In genomic region chr19:45994989-45995714, GRCh38 we compare ENCODE assay signal across 1 cellular context.
TF ChIP-seq lines count a peak whose summit lies in the region.

CCDC61 (plus strand) TSS chr19:45995467; CDS start chr19:46003019, 7,552 bp downstream.

TF ChIP-seq in HEK293, 187 proteins besides CTCF, POLR2A, EP300 and RAD21 (continued from another document and continues in another):
- TF ChIP-seq ATF2 (tag by site-specific recombination; IDR thresholded peaks at IDR 0.05; ENCODE audit: low read depth) (no peak), ZSCAN16 (tag by site-specific recombination; IDR thresholded peaks at IDR 0.05) (no peak), ZNF416 (tag by site-specific recombination; IDR thresholded peaks at IDR 0.05) (no peak), ZNF37A (tag by site-specific recombination; IDR thresholded peaks at IDR 0.05) (no peak), MEIS1 (CRISPR knock-in tag; IDR thresholded peaks at IDR 0.05; ENCODE audit: borderline replicate concordance) (no peak), SP7 (tag by site-specific recombination; IDR thresholded peaks at IDR 0.05) (peak; percentile 49), ZNF148 (tag by site-specific recombination; IDR thresholded peaks at IDR 0.05; ENCODE audit: borderline replicate concordance) (no peak), RBAK (tag by site-specific recombination; IDR thresholded peaks at IDR 0.05) (peak; percentile 57; the same call in 1 of the 2 replicates), ZNF555 (tag by site-specific recombination; conservative IDR thresholded peaks at IDR 0.05) (no peak), ZNF350 (tag by site-specific recombination; IDR thresholded peaks at IDR 0.05) (no peak), GFI1B (tag by site-specific recombination; IDR thresholded peaks at IDR 0.05) (no peak; the same call in 1 of the 2 replicates), ZNF549 (tag by site-specific recombination; IDR thresholded peaks at IDR 0.05) (no peak), TRIM28 (IDR thresholded peaks at IDR 0.05; ENCODE audit: borderline replicate concordance, low read length) (no peak), ZNF677 (tag by site-specific recombination; IDR thresholded peaks at IDR 0.05) (no peak), ZNF366 (tag by site-specific recombination; conservative IDR thresholded peaks at IDR 0.05) (no peak), ZNF544 (tag by site-specific recombination; IDR thresholded peaks at IDR 0.05) (no peak), ZFP69B (tag by site-specific recombination; IDR thresholded peaks at IDR 0.05) (peak; percentile 50; the same call in 1 of the 2 replicates), ZNF175 (tag by site-specific recombination; IDR thresholded peaks at IDR 0.05) (no peak), ZNF521 (tag by site-specific recombination; IDR thresholded peaks at IDR 0.05) (no peak), ZNF18 (tag by site-specific recombination; IDR thresholded peaks at IDR 0.05) (no peak), ZNF776 (tag by site-specific recombination; IDR thresholded peaks at IDR 0.05; ENCODE audit: borderline replicate concordance) (no peak), OSR2 (tag by site-specific recombination; IDR thresholded peaks at IDR 0.05) (no peak), ZNF785 (tag by site-specific recombination; IDR thresholded peaks at IDR 0.05) (no peak; the same call in 1 of the 2 replicates), ZNF19 (tag by site-specific recombination; IDR thresholded peaks at IDR 0.05; ENCODE audit: low read depth) (no peak), ZBTB26 (tag by site-specific recombination; optimal IDR thresholded peaks at IDR 0.05) (peak; percentile 60), ZNF791 (tag by site-specific recombination; IDR thresholded peaks at IDR 0.05) (no peak), ZNF248 (tag by site-specific recombination; IDR thresholded peaks at IDR 0.05) (no peak), ZNF335 (tag by site-specific recombination; conservative IDR thresholded peaks at IDR 0.05) (no peak; the same call in 1 of the 2 replicates), ZNF292 (tag by site-specific recombination; IDR thresholded peaks at IDR 0.05; ENCODE audit: borderline replicate concordance, low read depth) (no peak), BCL11A (tag by site-specific recombination; IDR thresholded peaks at IDR 0.05; ENCODE audit: low read depth) (no peak), ZNF48 (tag by site-specific recombination; IDR thresholded peaks at IDR 0.05) (no peak), ZNF571 (tag by site-specific recombination; IDR thresholded peaks at IDR 0.05) (no peak), PBX3 (CRISPR knock-in tag; IDR thresholded peaks at IDR 0.05) (peak; percentile 93), ZNF701 (tag by site-specific recombination; IDR thresholded peaks at IDR 0.05) (no peak), ZNF843 (tag by site-specific recombination; IDR thresholded peaks at IDR 0.05) (peak; percentile 54), ZNF629 (tag by site-specific recombination; IDR thresholded peaks at IDR 0.05) (0 out of 2 replicates have a peak, but pooled peaks have one; percentile 3), ZBTB21 (tag by site-specific recombination; IDR thresholded peaks at IDR 0.05) (no peak; the same call in 1 of the 2 replicates), ZNF132 (tag by site-specific recombination; IDR thresholded peaks at IDR 0.05; ENCODE audit: borderline replicate concordance) (no peak), ZSCAN5A (tag by site-specific recombination; IDR thresholded peaks at IDR 0.05) (no peak), KLF1 (tag by site-specific recombination; IDR thresholded peaks at IDR 0.05) (peak; percentile 22; the same call in 1 of the 2 replicates), ZXDB (tag by site-specific recombination; IDR thresholded peaks at IDR 0.05) (peak; percentile 80), OVOL3 (tag by site-specific recombination; IDR thresholded peaks at IDR 0.05) (no peak)
- TF ChIP-seq, protein P1, sequence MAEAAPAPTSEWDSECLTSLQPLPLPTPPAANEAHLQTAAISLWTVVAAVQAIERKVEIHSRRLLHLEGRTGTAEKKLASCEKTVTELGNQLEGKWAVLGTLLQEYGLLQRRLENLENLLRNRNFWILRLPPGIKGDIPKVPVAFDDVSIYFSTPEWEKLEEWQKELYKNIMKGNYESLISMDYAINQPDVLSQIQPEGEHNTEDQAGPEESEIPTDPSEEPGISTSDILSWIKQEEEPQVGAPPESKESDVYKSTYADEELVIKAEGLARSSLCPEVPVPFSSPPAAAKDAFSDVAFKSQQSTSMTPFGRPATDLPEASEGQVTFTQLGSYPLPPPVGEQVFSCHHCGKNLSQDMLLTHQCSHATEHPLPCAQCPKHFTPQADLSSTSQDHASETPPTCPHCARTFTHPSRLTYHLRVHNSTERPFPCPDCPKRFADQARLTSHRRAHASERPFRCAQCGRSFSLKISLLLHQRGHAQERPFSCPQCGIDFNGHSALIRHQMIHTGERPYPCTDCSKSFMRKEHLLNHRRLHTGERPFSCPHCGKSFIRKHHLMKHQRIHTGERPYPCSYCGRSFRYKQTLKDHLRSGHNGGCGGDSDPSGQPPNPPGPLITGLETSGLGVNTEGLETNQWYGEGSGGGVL (tag by site-specific recombination; IDR thresholded peaks at IDR 0.05) = peak; percentile 47
- TF ChIP-seq, protein P2, sequence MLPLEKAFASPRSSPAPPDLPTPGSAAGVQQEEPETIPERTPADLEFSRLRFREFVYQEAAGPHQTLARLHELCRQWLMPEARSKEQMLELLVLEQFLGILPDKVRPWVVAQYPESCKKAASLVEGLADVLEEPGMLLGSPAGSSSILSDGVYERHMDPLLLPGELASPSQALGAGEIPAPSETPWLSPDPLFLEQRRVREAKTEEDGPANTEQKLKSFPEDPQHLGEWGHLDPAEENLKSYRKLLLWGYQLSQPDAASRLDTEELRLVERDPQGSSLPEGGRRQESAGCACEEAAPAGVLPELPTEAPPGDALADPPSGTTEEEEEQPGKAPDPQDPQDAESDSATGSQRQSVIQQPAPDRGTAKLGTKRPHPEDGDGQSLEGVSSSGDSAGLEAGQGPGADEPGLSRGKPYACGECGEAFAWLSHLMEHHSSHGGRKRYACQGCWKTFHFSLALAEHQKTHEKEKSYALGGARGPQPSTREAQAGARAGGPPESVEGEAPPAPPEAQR (tag by site-specific recombination; IDR thresholded peaks at IDR 0.05) = no peak
- TF ChIP-seq, protein P3, sequence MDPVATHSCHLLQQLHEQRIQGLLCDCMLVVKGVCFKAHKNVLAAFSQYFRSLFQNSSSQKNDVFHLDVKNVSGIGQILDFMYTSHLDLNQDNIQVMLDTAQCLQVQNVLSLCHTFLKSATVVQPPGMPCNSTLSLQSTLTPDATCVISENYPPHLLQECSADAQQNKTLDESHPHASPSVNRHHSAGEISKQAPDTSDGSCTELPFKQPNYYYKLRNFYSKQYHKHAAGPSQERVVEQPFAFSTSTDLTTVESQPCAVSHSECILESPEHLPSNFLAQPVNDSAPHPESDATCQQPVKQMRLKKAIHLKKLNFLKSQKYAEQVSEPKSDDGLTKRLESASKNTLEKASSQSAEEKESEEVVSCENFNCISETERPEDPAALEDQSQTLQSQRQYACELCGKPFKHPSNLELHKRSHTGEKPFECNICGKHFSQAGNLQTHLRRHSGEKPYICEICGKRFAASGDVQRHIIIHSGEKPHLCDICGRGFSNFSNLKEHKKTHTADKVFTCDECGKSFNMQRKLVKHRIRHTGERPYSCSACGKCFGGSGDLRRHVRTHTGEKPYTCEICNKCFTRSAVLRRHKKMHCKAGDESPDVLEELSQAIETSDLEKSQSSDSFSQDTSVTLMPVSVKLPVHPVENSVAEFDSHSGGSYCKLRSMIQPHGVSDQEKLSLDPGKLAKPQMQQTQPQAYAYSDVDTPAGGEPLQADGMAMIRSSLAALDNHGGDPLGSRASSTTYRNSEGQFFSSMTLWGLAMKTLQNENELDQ (tag by site-specific recombination; IDR thresholded peaks at IDR 0.05; ENCODE audit: low read depth) = no peak
- TF ChIP-seq, protein P4, sequence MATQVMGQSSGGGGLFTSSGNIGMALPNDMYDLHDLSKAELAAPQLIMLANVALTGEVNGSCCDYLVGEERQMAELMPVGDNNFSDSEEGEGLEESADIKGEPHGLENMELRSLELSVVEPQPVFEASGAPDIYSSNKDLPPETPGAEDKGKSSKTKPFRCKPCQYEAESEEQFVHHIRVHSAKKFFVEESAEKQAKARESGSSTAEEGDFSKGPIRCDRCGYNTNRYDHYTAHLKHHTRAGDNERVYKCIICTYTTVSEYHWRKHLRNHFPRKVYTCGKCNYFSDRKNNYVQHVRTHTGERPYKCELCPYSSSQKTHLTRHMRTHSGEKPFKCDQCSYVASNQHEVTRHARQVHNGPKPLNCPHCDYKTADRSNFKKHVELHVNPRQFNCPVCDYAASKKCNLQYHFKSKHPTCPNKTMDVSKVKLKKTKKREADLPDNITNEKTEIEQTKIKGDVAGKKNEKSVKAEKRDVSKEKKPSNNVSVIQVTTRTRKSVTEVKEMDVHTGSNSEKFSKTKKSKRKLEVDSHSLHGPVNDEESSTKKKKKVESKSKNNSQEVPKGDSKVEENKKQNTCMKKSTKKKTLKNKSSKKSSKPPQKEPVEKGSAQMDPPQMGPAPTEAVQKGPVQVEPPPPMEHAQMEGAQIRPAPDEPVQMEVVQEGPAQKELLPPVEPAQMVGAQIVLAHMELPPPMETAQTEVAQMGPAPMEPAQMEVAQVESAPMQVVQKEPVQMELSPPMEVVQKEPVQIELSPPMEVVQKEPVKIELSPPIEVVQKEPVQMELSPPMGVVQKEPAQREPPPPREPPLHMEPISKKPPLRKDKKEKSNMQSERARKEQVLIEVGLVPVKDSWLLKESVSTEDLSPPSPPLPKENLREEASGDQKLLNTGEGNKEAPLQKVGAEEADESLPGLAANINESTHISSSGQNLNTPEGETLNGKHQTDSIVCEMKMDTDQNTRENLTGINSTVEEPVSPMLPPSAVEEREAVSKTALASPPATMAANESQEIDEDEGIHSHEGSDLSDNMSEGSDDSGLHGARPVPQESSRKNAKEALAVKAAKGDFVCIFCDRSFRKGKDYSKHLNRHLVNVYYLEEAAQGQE (tag by site-specific recombination; IDR thresholded peaks at IDR 0.05) = no peak
